Comparison of ENCODE assay signal across 11 cellular contexts in genomic region chr12:51419473-51420228, GRCh38. TPM values are rescaled to one million over a fixed set of nuclear protein-coding genes. Genes with fewer than 3 reads are reported as not detected.
DNase-seq lines count a peak whose midpoint lies in the region; ATAC-seq and TF ChIP-seq lines count a peak whose summit lies in the region.
"Had no signal": no experiment of that assay in that cellular context is flagged by ENCODE, and none has a peak within 500 bp of the region (broad histone marks: within the 10 kb centered on the region; RNA-seq: fewer than 3 reads in every experiment).

No MANE protein-coding gene starts in this region.

- 0 out of 2 replicates have a peak overlapping the region, but pooled peaks have one; percentile 3 for H3K9ac ChIP-seq in ES-I3 (ENCODE audit: low read depth, low read length)

- H3K27me3 Mint-ChIP-seq in WTC11 (ENCODE audit: low read depth) (no peaks in the 10 kb centered on the region), nephron (ENCODE audit: low read depth) (peaks cover 16% of the 10 kb centered on the region)

- ATAC-seq in WTC11, result peak; percentile 52
- ATAC-seq in HG03039 (IDR thresholded peaks at IDR 0.05; ENCODE audit: unreplicated experiment), result no peak
- ATAC-seq in HG03565 (IDR thresholded peaks at IDR 0.05; ENCODE audit: unreplicated experiment), result no peak

- no peaks in the 10 kb centered on the region for H3K9me3 Mint-ChIP-seq in WTC11
- no peaks in the 10 kb centered on the region for H3K9me3 Mint-ChIP-seq in nephron

- no peaks in the 10 kb centered on the region for H3K9me3 ChIP-seq in ES-I3 (ENCODE audit: control insufficient read depth, insufficient read depth, low read length)
- H3K9me3 ChIP-seq: colonic mucosa had no signal

- DNase-seq in NCI-H2029 (lab: John Stamatoyannopoulos, UW) (peak; percentile 80), WTC11 (ENCODE audit: low spot score) (no peak), HuH-7 (ENCODE audit: low spot score) (no peak)
- DNase-seq in stimulated activated CD4-positive, alpha-beta T cell treated with anti-CD3 and anti-CD28 coated beads, Interleukin-2, amount 100 ng/mL, for 24 hours, result no peak
- DNase-seq: activated T-cell treated with anti-CD3 and anti-CD28 coated beads, Interleukin-2, amount 50 U/mL, for 1 hour; colonic mucosa; EL had no signal

- H3K4me1 Mint-ChIP-seq in WTC11, result peaks cover 45% of the 10 kb centered on the region
- H3K4me1 Mint-ChIP-seq in nephron, result peaks cover 23% of the 10 kb centered on the region

- no peaks in the 10 kb centered on the region for H3K36me3 ChIP-seq in ES-I3 (ENCODE audit: insufficient read depth, low read length)
- H3K36me3 ChIP-seq: colonic mucosa had no signal

- H3K4me1 ChIP-seq in ES-I3 (ENCODE audit: insufficient read depth, low read length), result peaks cover 33% of the 10 kb centered on the region

- TF ChIP-seq CTCF in WTC11 (IDR thresholded peaks at IDR 0.05), result no peak
- TF ChIP-seq CTCF in nephron (IDR thresholded peaks at IDR 0.05; ENCODE audit: unreplicated experiment in 3 of 3), result peak in 2 of 3 experiments; percentile 18 to 19

- H3K4me3 Mint-ChIP-seq in WTC11 (peak overlapping the region; percentile 44), nephron (no peak overlapping the region)

- CTCF ChIA-PET in WTC11 (lab: Charles Lee), result interaction anchor here (0.7 to 4.8 kb wide), 26 partner anchors 8 to 475 kb away, joined by 3 to 99 read pairs (median 4); partner anchors contain the start of gene GALNT6

- H3K27ac Mint-ChIP-seq in WTC11 (peak overlapping the region; percentile 73), nephron (peak overlapping the region in 1 of 3 experiments; percentile 15)

- H3K36me3 Mint-ChIP-seq in WTC11, result no peaks in the 10 kb centered on the region
- no peaks in the 10 kb centered on the region for H3K36me3 Mint-ChIP-seq in nephron (ENCODE audit: low read depth)

- POLR2A ChIA-PET in WTC11 (lab: Charles Lee), result interaction anchor here (0.6 to 1.3 kb wide), 3 partner anchors 29 to 98 kb away, joined by 3 to 6 read pairs (median 3); no protein-coding TSS in a partner anchor

TF ChIP-seq in WTC11, 78 proteins besides CTCF, POLR2A, EP300 and RAD21 (continues in another document):
- TF ChIP-seq SMAD4 (CRISPR knock-in tag; IDR thresholded peaks at IDR 0.05) (no peak), PRRX2 (CRISPR knock-in tag; IDR thresholded peaks at IDR 0.05) (no peak), ZNF396 (CRISPR knock-in tag; IDR thresholded peaks at IDR 0.05; ENCODE audit: borderline replicate concordance) (no peak), ZBTB43 (CRISPR knock-in tag; IDR thresholded peaks at IDR 0.05) (no peak), FOXP1 (CRISPR knock-in tag; IDR thresholded peaks at IDR 0.05; ENCODE audit: borderline replicate concordance) (no peak), NR2C2 (CRISPR knock-in tag; IDR thresholded peaks at IDR 0.05) (no peak), ATF3 (CRISPR knock-in tag; conservative IDR thresholded peaks at IDR 0.05) (no peak), SOX15 (CRISPR knock-in tag; IDR thresholded peaks at IDR 0.05) (no peak), USF1 (CRISPR knock-in tag; IDR thresholded peaks at IDR 0.05) (no peak), ZNF138 (CRISPR knock-in tag; conservative IDR thresholded peaks at IDR 0.05) (no peak), ZNF512 (CRISPR knock-in tag; IDR thresholded peaks at IDR 0.05; ENCODE audit: borderline replicate concordance) (no peak), ZNF281 (CRISPR knock-in tag; IDR thresholded peaks at IDR 0.05) (no peak), AR (CRISPR knock-in tag; IDR thresholded peaks at IDR 0.05) (no peak), ZNF317 (CRISPR knock-in tag; IDR thresholded peaks at IDR 0.05; ENCODE audit: borderline replicate concordance, low read depth) (no peak), FOXK1 (CRISPR knock-in tag; IDR thresholded peaks at IDR 0.05) (no peak), NR3C1 (CRISPR knock-in tag; conservative IDR thresholded peaks at IDR 0.05; ENCODE audit: low read depth) (no peak)

RNA-seq across cellular contexts. Expression of gene SLC4A8, which starts 5.0 kb away (rescaled TPM):
- 13.1 to 23.5 TPM (median 16.9 TPM) in 3 replicates for total RNA-seq in WTC11 (2021)

RNA-seq across cellular contexts. Expression of gene GALNT6, which starts 28.4 kb away (rescaled TPM):
- 11.0 to 18.3 TPM (median 11.2 TPM) in 3 replicates for total RNA-seq in WTC11 (2021)
